Comparison of ENCODE assay signal across 10 cellular contexts in the genomic region with DNA sequence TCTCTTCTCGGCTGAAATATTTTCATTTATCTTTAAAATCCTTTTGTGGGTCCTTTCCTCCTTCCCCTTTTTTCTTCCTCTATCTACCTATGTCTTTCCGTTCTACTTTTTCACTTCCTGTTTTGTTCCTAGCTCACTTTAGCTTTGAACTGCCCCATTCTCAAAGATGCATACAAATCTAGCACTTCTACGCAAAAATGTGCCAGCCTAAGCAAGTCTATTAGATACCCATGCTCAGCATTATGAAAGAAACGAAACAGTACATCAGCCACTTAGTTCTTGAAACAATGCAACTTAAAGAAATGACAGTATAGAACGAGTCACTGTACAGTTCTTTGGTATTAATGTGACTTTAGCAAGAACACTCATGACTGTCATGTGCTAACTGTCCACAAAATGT. TPM values are rescaled to one million over a fixed set of nuclear protein-coding genes. Genes with fewer than 3 reads are reported as not detected.
DNase-seq lines count a peak whose midpoint lies in the region; ATAC-seq, FAIRE-seq and TF ChIP-seq lines count a peak whose summit lies in the region.
"Had no signal": no experiment of that assay in that cellular context is flagged by ENCODE, and none has a peak within 500 bp of the region (broad histone marks: within the 10 kb centered on the region; RNA-seq: fewer than 3 reads in every experiment).

No MANE protein-coding gene starts in this region.

- TF ChIP-seq POLR2A in GM12878 (IDR thresholded peaks at IDR 0.05; ENCODE audit: low read depth, low read length), result no peak

- SMC1A ChIA-PET in GM12878 (lab: Charles Lee; ENCODE audit: uncharacterized antibody, unreplicated experiment), result interaction anchor here (0.7 to 1.9 kb wide), 13 partner anchors 22 to 503 kb away, joined by 3 to 9 read pairs (median 3); no protein-coding TSS in a partner anchor

- H3K9me3 Mint-ChIP-seq in glutamatergic neuron (ENCODE audit: unreplicated experiment), result no peaks in the 10 kb centered on the region

- RAD21 ChIA-PET in GM12878 (lab: Charles Lee; ENCODE audit: unreplicated experiment), result interaction anchor here (1.3 to 1.9 kb wide), 7 partner anchors 43 to 183 kb away, joined by 3 to 7 read pairs (median 5); no protein-coding TSS in a partner anchor

- intact Hi-C loops in GM12878 (cut with micrococcal nuclease; ENCODE audit: unreplicated experiment), result loop anchor here (2.0 to 5.0 kb wide), 3 partner anchors 49 to 178 kb away; no protein-coding TSS in a partner anchor

- H3K79me2 ChIP-seq in GM12878 (ENCODE audit: control insufficient read depth, insufficient read depth, low read length), result no peaks in the 10 kb centered on the region; the same call in 1 of the 2 replicates

- FAIRE-seq in GM12878 (lab: Jason Lieb, UNC), result peak; percentile 38
- FAIRE-seq: keratinocyte had no signal

- WGBS in GM12878 (ENCODE audit: insufficient coverage, insufficient replicate concordance, low lambda C conversion rate, missing lambda C conversion rate), result 3% methylated on average over 5 of the region's 5 CpGs

- H3K36me3 Mint-ChIP-seq in glutamatergic neuron (ENCODE audit: unreplicated experiment), result no peaks in the 10 kb centered on the region

- H3K4me1 Mint-ChIP-seq in glutamatergic neuron (ENCODE audit: low read depth, unreplicated experiment), result no peaks in the 10 kb centered on the region

- BruUV-seq in GM12878 (replicated peaks; lab: Mats Ljungman, UMichigan), result no TSS peak

- H2AFZ ChIP-seq in GM12878 (ENCODE audit: control insufficient read depth, low read depth, low read length), result peak overlapping the region; percentile 55

- H4K20me1 ChIP-seq in GM12878 (ENCODE audit: control insufficient read depth, insufficient read depth), result no peaks in the 10 kb centered on the region

- no peaks in the 10 kb centered on the region; the same call in 2 of the 3 replicates for H3K9me3 ChIP-seq in GM12878 (replicated peaks; ENCODE audit: control insufficient read depth, insufficient read depth, low read length)

- no peak for TF ChIP-seq RAD21 in GM12878 (IDR thresholded peaks at IDR 0.05; ENCODE audit: insufficient read depth, low read depth, low read length)

- peak overlapping the region; percentile 43 for H3K27ac ChIP-seq in GM12878 (ENCODE audit: control insufficient read depth, insufficient read depth)
- H3K27ac ChIP-seq: cardiac muscle cell had no signal

- peak; percentile 61 for ATAC-seq in GM21390 (IDR thresholded peaks at IDR 0.05; ENCODE audit: unreplicated experiment)
- peak; percentile 66 for ATAC-seq in HG03354 (IDR thresholded peaks at IDR 0.05; ENCODE audit: poor library complexity, severe bottlenecking, unreplicated experiment)
- peak; percentile 78 for ATAC-seq in GM12878

- POLR2A ChIA-PET in GM12878 (lab: Charles Lee), result interaction anchor here (1.0 to 1.3 kb wide), 2 partner anchors 44 to 46 kb away, joined by 3 read pairs; no protein-coding TSS in a partner anchor

- peak; percentile 69 for DNase-seq in GM12865 (ENCODE audit: low read depth)
- DNase-seq in GM12878 (ENCODE audit: low read depth, low spot score), result peak; percentile 73
- no peak for DNase-seq in NCI-H1417 treated with DMSO at 0.1 percent for 48 hours (lab: John Stamatoyannopoulos, UW)
- no peak for DNase-seq in activated CD8-positive, alpha-beta memory T cell treated with anti-CD3 and anti-CD28 coated beads for 24 hours
- DNase-seq in ureter (ENCODE audit: low spot score), result no peak
- no peak for DNase-seq in glutamatergic neuron

- peaks cover 23% of the 10 kb centered on the region for H3K4me1 ChIP-seq in GM12878 (ENCODE audit: control insufficient read depth, insufficient read depth, low read length)

- H3K9ac ChIP-seq in GM12878 (ENCODE audit: control insufficient read depth, insufficient read depth, low read length), result no peak overlapping the region

- TF ChIP-seq EP300 in GM12878 (IDR thresholded peaks at IDR 0.05; ENCODE audit: borderline replicate concordance in 1 of 2, control insufficient read depth in 1 of 2, low read depth in 2 of 2, low read length in 2 of 2), result peak in 1 of 2 experiments; percentile 75; a peak in 2 of 4 replicates

- in situ Hi-C loops in GM12878 (cut with MboI), result loop anchor here (5.0 kb wide), 1 partner anchor 178 kb away; no protein-coding TSS in a partner anchor

- TF ChIP-seq CTCF in GM12865 (IDR thresholded peaks at IDR 0.05; ENCODE audit: insufficient read depth, low read depth, low read length, missing control alignments) (no peak), GM12878 (IDR thresholded peaks at IDR 0.05 in 2 of 3, conservative IDR thresholded peaks at IDR 0.05 in 1 of 3; ENCODE audit: control insufficient read depth in 2 of 3, extremely low read depth in 1 of 3, insufficient read depth in 1 of 3, low read depth in 3 of 3, low read length in 3 of 3) (no peak), glutamatergic neuron (IDR thresholded peaks at IDR 0.05; ENCODE audit: partially characterized antibody, unreplicated experiment) (no peak)

- CTCF ChIA-PET in GM12878 (lab: Yijun Ruan, JAX), result interaction anchor here (1.4 kb wide), 1 partner anchor 164 kb away, joined by 3 read pairs; no protein-coding TSS in a partner anchor

- H3K27ac Mint-ChIP-seq in glutamatergic neuron (ENCODE audit: unreplicated experiment), result no peak overlapping the region

- H3K4me3 Mint-ChIP-seq in glutamatergic neuron (ENCODE audit: unreplicated experiment), result no peak overlapping the region

- H3K4me3 ChIP-seq in GM12865 (ENCODE audit: low read depth, low read length) (no peak overlapping the region), GM12878 (no peak overlapping the region)
- H3K4me3 ChIP-seq: cardiac muscle cell had no signal

- peak overlapping the region; percentile 73; the same call in 1 of the 2 replicates for H3K4me2 ChIP-seq in GM12878 (ENCODE audit: control insufficient read depth, insufficient read depth)

- no peaks in the 10 kb centered on the region for H3K27me3 ChIP-seq in GM12878 (replicated peaks in 1 of 2; ENCODE audit: control insufficient read depth in 2 of 2, insufficient read depth in 2 of 2, low read length in 1 of 2)

- H3K27me3 Mint-ChIP-seq in glutamatergic neuron (ENCODE audit: unreplicated experiment), result no peaks in the 10 kb centered on the region

- no peaks in the 10 kb centered on the region for H3K36me3 ChIP-seq in GM12878 (ENCODE audit: control insufficient read depth in 2 of 2, insufficient read depth in 2 of 2, low read length in 1 of 2)
- H3K36me3 ChIP-seq: cardiac muscle cell had no signal

TF ChIP-seq in GM12878, 131 proteins besides CTCF, POLR2A, EP300 and RAD21 (continues in another document):
- no peak for TF ChIP-seq TCF7 (IDR thresholded peaks at IDR 0.05; ENCODE audit: borderline replicate concordance)
- peak; percentile 86 for TF ChIP-seq MTA2 (IDR thresholded peaks at IDR 0.05; ENCODE audit: low read depth)
- TF ChIP-seq ZSCAN29 (IDR thresholded peaks at IDR 0.05), result no peak
- peak; percentile 97 for TF ChIP-seq SPI1 (IDR thresholded peaks at IDR 0.05; ENCODE audit: borderline replicate concordance, insufficient read depth, low read depth, low read length)
- no peak for TF ChIP-seq E2F8 (IDR thresholded peaks at IDR 0.05; ENCODE audit: low read depth, partially characterized antibody)
- TF ChIP-seq NR2C1 (IDR thresholded peaks at IDR 0.05), result no peak
- no peak for TF ChIP-seq SMARCA5 (IDR thresholded peaks at IDR 0.05)
- TF ChIP-seq SUZ12 (IDR thresholded peaks at IDR 0.05; ENCODE audit: unreplicated experiment), result no peak

RNA-seq across cellular contexts. Expression of gene MARCKS, which starts 47.3 kb away (rescaled TPM):
- 82.3 and 93.5 TPM in 2 replicates for total RNA-seq in GM12878 (2013; cell fraction: nucleolus; rRNA removed)
- 117 and 126 TPM in 2 replicates for total RNA-seq in GM12878 (2014; rRNA removed)
- total RNA-seq in GM12878 (2014; rRNA removed; fragmentation: Illumina TruSeq; extraction: Trizol), result 66.9 and 69.3 TPM in 2 replicates
- 164 and 172 TPM in 2 replicates for total RNA-seq in GM12878 (2021)
- 21.0 TPM for polyA plus RNA-seq in GM12878 (2011; ENCODE audit: low read depth)
- polyA plus RNA-seq in GM12878 (2011; rRNA removed), result 133 and 179 TPM in 2 replicates
- 34.8 and 36.8 TPM in 2 replicates for polyA plus RNA-seq in GM12878 (2011; cell fraction: cytosol; rRNA removed)
- 35.8 and 51.3 TPM in 2 replicates for polyA plus RNA-seq in GM12878 (2011; cell fraction: nucleus; rRNA removed)
- polyA plus RNA-seq in GM12878 (2012), result 63.3 and 74.6 TPM in 2 replicates
- 57.9 and 75.6 TPM in 2 replicates for polyA plus RNA-seq in GM12878 (2014; fragmentation: Illumina TruSeq; extraction: Trizol)
- 100 to 1,000 TPM in 1 of 2 experiments, 10 to 100 TPM in 1; 80.6 to 134 TPM for polyA plus RNA-seq in GM12878 (2014; fragmentation: Nextera tagmentation; extraction: Ambion mirVana)
- 68.4 and 78.4 TPM in 2 replicates for polyA plus RNA-seq in GM12878 (2014; rRNA removed)
- 10 to 100 TPM; 29.0 to 42.6 TPM for polyA plus RNA-seq in GM12878 (2016; fragmentation: Nextera tagmentation; extraction: Ambion mirVana)
- 36.7 and 43.4 TPM in 2 replicates for polyA minus RNA-seq in GM12878 (2011; rRNA and poly(A)+ RNA removed)
- 43.2 and 45.2 TPM in 2 replicates for polyA minus RNA-seq in GM12878 (2011; cell fraction: cytosol; rRNA and poly(A)+ RNA removed)
- polyA minus RNA-seq in GM12878 (2011; cell fraction: nucleus; rRNA and poly(A)+ RNA removed), result 28.7 and 43.7 TPM in 2 replicates
- total RNA-seq in ureter, result 150 TPM
- total RNA-seq in glutamatergic neuron (ENCODE audit: unreplicated experiment), result 442 TPM

Comparison
In these comparisons a context has a peak if more than half of its experiments do, and no peak if none do; other contexts are left out.
1. DNase-seq: peak in GM12865 (single experiment) and GM12878 (single experiment); none in NCI-H1417 treated with DMSO at 0.1 percent for 48 hours (single experiment), activated CD8-positive, alpha-beta memory T cell treated with anti-CD3 and anti-CD28 coated beads for 24 hours (single experiment), ureter (single experiment) and glutamatergic neuron (single experiment).
2. Peak in every context shown above with its lines, with median percentiles within 50 percentile points of each other: ATAC-seq.